Comparison of ENCODE assay signal across 19 cellular contexts in the genomic region with DNA sequence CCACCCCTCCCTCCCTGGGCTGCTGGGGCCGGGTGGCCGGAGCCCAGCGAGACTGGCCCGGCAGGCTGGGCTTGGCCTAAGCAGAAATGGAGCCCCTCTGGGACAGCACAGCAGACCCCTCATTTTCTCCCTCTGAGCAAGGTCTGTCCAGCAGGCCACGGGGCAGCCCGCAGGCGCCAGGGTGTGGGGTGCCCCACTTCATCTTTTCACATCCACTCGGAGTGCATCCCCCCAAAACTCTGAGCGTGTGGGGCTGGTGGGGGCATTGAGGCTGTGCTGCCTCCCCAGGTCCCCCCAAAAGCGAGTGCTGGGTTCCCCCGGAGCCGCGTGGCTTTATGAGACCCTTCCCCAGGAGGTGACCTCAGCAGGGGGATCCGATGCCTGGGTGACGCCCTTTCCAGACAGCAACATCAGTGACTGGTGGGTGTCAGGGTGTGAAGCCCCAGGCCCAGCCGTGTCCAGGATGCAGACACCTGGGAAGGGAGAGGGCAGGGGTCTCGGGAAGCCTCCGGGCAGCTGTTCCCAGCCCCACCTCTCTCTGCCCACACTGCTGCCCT. TPM values are rescaled to one million over a fixed set of nuclear protein-coding genes. Genes with fewer than 3 reads are reported as not detected.
DNase-seq lines count a peak whose midpoint lies in the region; ATAC-seq, FAIRE-seq and TF ChIP-seq lines count a peak whose summit lies in the region.
"Had no signal": no experiment of that assay in that cellular context is flagged by ENCODE, and none has a peak within 500 bp of the region (broad histone marks: within the 10 kb centered on the region; RNA-seq: fewer than 3 reads in every experiment).

No MANE protein-coding gene starts in this region.

- no peak overlapping the region for H3K4me3 Mint-ChIP-seq in GM23338
- H3K4me3 Mint-ChIP-seq: naive B cell had no signal

- DNase-seq in GM23338 (ENCODE audit: low spot score) (no peak), RWPE2 (ENCODE audit: low spot score) (peak; percentile 45), kidney (peak; percentile 49), sigmoid colon (peak; percentile 52), NOMO-1 treated with DMSO at 0.1 percent for 48 hours (lab: John Stamatoyannopoulos, UW; ENCODE audit: unreplicated experiment) (no peak)
- no peak for DNase-seq in activated naive CD4-positive, alpha-beta T cell treated with Interleukin-2 at 50 U/mL for 16 hours
- DNase-seq: CD4-positive, alpha-beta memory T cell; central memory CD4-positive, alpha-beta T cell; hippocampal formation; Kasumi-1; naive B cell; NCI-H1694; NCI-H2171 treated with DMSO at 0.1 percent for 48 hours; NCI-H526 treated with DMSO at 0.1 percent for 48 hours; RPMI8226 had no signal

- no peak overlapping the region for H3K4me3 ChIP-seq in GM23338
- no peak overlapping the region for H3K4me3 ChIP-seq in RWPE2 (ENCODE audit: severe bottlenecking)
- H3K4me3 ChIP-seq in kidney (ENCODE audit: low read length in 2 of 2), result no peak overlapping the region
- no peak overlapping the region for H3K4me3 ChIP-seq in sigmoid colon
- H3K4me3 ChIP-seq: esophagus muscularis mucosa had no signal

- H3K36me3 Mint-ChIP-seq in GM23338 (ENCODE audit: low read depth), result no peaks in the 10 kb centered on the region
- H3K36me3 Mint-ChIP-seq: activated naive CD4-positive, alpha-beta T cell treated with anti-CD3 and anti-CD28 coated beads, Interleukin-2, amount 50 U/mL, for 72 hours; CD4-positive, alpha-beta memory T cell; naive B cell had no signal

- intact Hi-C loops in kidney (cut with DNase I) (no loop called here), sigmoid colon (cut with DNase I) (no loop called here)

- FAIRE-seq in kidney (lab: Jason Lieb, UNC), result no peak
- FAIRE-seq: frontal cortex had no signal

- H3K9me3 ChIP-seq in RWPE2 (ENCODE audit: severe bottlenecking) (no peaks in the 10 kb centered on the region), kidney (ENCODE audit: control insufficient read depth in 1 of 2, low read length in 2 of 2) (no peaks in the 10 kb centered on the region), sigmoid colon (no peaks in the 10 kb centered on the region)
- H3K9me3 ChIP-seq: esophagus muscularis mucosa had no signal

- H3K4me1 Mint-ChIP-seq in GM23338, result peaks cover 7% of the 10 kb centered on the region
- H3K4me1 Mint-ChIP-seq: naive B cell had no signal

- H3K4me2 ChIP-seq in GM23338, result no peak overlapping the region

- H3K27ac ChIP-seq in GM23338 (ENCODE audit: low read depth) (no peak overlapping the region), RWPE2 (ENCODE audit: poor library complexity, severe bottlenecking) (no peak overlapping the region), kidney (ENCODE audit: low read depth in 2 of 2, low read length in 2 of 2) (no peak overlapping the region), sigmoid colon (peak overlapping the region in 1 of 4 donors; percentile 17)
- H3K27ac ChIP-seq: esophagus muscularis mucosa had no signal

- TF ChIP-seq CTCF in GM23338 (conservative IDR thresholded peaks at IDR 0.05; ENCODE audit: low read depth in 2 of 2) (no peak), RWPE2 (IDR thresholded peaks at IDR 0.05; ENCODE audit: poor library complexity, severe bottlenecking) (no peak), kidney (IDR thresholded peaks at IDR 0.05; ENCODE audit: borderline replicate concordance, extremely low read depth, insufficient read depth) (no peak), sigmoid colon (IDR thresholded peaks at IDR 0.05) (no peak)

- H3K36me3 ChIP-seq in GM23338 (ENCODE audit: insufficient read depth) (no peaks in the 10 kb centered on the region), RWPE2 (ENCODE audit: low read depth) (no peaks in the 10 kb centered on the region), kidney (ENCODE audit: control insufficient read depth in 1 of 2, insufficient read depth in 2 of 2, low read length in 2 of 2) (no peaks in the 10 kb centered on the region), sigmoid colon (no peaks in the 10 kb centered on the region)
- H3K36me3 ChIP-seq: esophagus muscularis mucosa had no signal

- no peak overlapping the region for H3K27ac Mint-ChIP-seq in GM23338
- H3K27ac Mint-ChIP-seq: activated naive CD4-positive, alpha-beta T cell treated with anti-CD3 and anti-CD28 coated beads, Interleukin-2, amount 50 U/mL, for 72 hours; CD4-positive, alpha-beta memory T cell; naive B cell had no signal

- no peak overlapping the region for H3K9ac ChIP-seq in kidney (ENCODE audit: low read length in 2 of 2)

- H3K4me1 ChIP-seq in GM23338 (ENCODE audit: insufficient read depth) (no peaks in the 10 kb centered on the region), RWPE2 (ENCODE audit: insufficient read depth, poor library complexity, severe bottlenecking) (no peaks in the 10 kb centered on the region), kidney (ENCODE audit: control insufficient read depth in 1 of 2, insufficient read depth in 1 of 2, low read depth in 1 of 2, low read length in 2 of 2) (no peaks in the 10 kb centered on the region), sigmoid colon (no peaks in the 10 kb centered on the region)
- H3K4me1 ChIP-seq: esophagus muscularis mucosa had no signal

- ATAC-seq in GM23338, result peak; percentile 18; the same call in 2 of the 3 replicates
- no peak for ATAC-seq in RWPE2 (ENCODE audit: low read depth)
- ATAC-seq in HG02763 (IDR thresholded peaks at IDR 0.05; ENCODE audit: unreplicated experiment), result no peak
- ATAC-seq: activated naive CD4-positive, alpha-beta T cell treated with anti-CD3 and anti-CD28 coated beads, Interleukin-2, amount 50 U/mL, for 72 hours had no signal

- no peaks in the 10 kb centered on the region for H3K79me2 ChIP-seq in GM23338 (replicated peaks; ENCODE audit: insufficient read depth)

- H3F3A ChIP-seq in GM23338 (replicated peaks; ENCODE audit: low read depth), result no peaks in the 10 kb centered on the region

- H2AFZ ChIP-seq in GM23338, result no peak overlapping the region

- H3K9me2 ChIP-seq in GM23338 (ENCODE audit: insufficient read depth), result no peaks in the 10 kb centered on the region

- H3K27me3 Mint-ChIP-seq in GM23338 (ENCODE audit: insufficient read depth, low read depth, poor library complexity), result peaks cover 4% of the 10 kb centered on the region
- H3K27me3 Mint-ChIP-seq: CD4-positive, alpha-beta memory T cell had no signal

- H4K20me1 ChIP-seq in GM23338 (replicated peaks; ENCODE audit: insufficient read depth), result no peaks in the 10 kb centered on the region

- no peaks in the 10 kb centered on the region; the same call in 1 of the 3 replicates for H3K9me3 Mint-ChIP-seq in GM23338
- H3K9me3 Mint-ChIP-seq: activated naive CD4-positive, alpha-beta T cell treated with anti-CD3 and anti-CD28 coated beads, Interleukin-2, amount 50 U/mL, for 72 hours; CD4-positive, alpha-beta memory T cell had no signal

- no peak for TF ChIP-seq POLR2A in sigmoid colon (IDR thresholded peaks at IDR 0.05)

- 81 to 86% methylated on average over 18 of the region's 18 CpGs for WGBS in sigmoid colon, 2 donors

- no peaks in the 10 kb centered on the region for H3K27me3 ChIP-seq in GM23338 (ENCODE audit: insufficient read depth)
- no peaks in the 10 kb centered on the region for H3K27me3 ChIP-seq in RWPE2 (ENCODE audit: insufficient read depth, poor library complexity, severe bottlenecking)
- no peaks in the 10 kb centered on the region for H3K27me3 ChIP-seq in sigmoid colon

- no peak for TF ChIP-seq EP300 in sigmoid colon (IDR thresholded peaks at IDR 0.05)

TF ChIP-seq in GM23338, 12 proteins besides CTCF, POLR2A, EP300 and RAD21 (continues in another document):
- no peak for TF ChIP-seq STAT1 (IDR thresholded peaks at IDR 0.05; ENCODE audit: unreplicated experiment)

RNA-seq across cellular contexts. Expression of gene GPC1, which starts 36.7 kb away (rescaled TPM):
- 46.2 and 56.9 TPM in 2 replicates for total RNA-seq in GM23338 (2014; rRNA removed; shearing (Covaris generic))
- polyA plus RNA-seq in GM23338 (2016; fragmentation: Nextera tagmentation; extraction: Ambion mirVana), result 9.0 and 10.8 TPM in 2 replicates
- 124 TPM for total RNA-seq in kidney
- 18.4 TPM for polyA plus RNA-seq in kidney (ENCODE audit: insufficient read depth, low read depth, low replicate concordance)
- 10 to 100 TPM in 3 of 4 donors, 1 to 10 TPM in 1; 7.2 to 30.7 (median 23.7) TPM for total RNA-seq in sigmoid colon
- polyA plus RNA-seq in sigmoid colon, result 10 to 100 TPM in 1 of 3 donors, 1 to 10 TPM in 2; 3.0 to 15.8 (median 7.2) TPM

Comparison
In these comparisons a context has a peak if more than half of its experiments do, and no peak if none do; other contexts are left out.
1. DNase-seq: peak in RWPE2 (single experiment), kidney (single experiment) and sigmoid colon (single experiment); none in GM23338 (single experiment), NOMO-1 treated with DMSO at 0.1 percent for 48 hours (single experiment) and activated naive CD4-positive, alpha-beta T cell treated with Interleukin-2 at 50 U/mL for 16 hours (single experiment).